ENCODE assay signal across 8 cellular contexts in the genomic region with DNA sequence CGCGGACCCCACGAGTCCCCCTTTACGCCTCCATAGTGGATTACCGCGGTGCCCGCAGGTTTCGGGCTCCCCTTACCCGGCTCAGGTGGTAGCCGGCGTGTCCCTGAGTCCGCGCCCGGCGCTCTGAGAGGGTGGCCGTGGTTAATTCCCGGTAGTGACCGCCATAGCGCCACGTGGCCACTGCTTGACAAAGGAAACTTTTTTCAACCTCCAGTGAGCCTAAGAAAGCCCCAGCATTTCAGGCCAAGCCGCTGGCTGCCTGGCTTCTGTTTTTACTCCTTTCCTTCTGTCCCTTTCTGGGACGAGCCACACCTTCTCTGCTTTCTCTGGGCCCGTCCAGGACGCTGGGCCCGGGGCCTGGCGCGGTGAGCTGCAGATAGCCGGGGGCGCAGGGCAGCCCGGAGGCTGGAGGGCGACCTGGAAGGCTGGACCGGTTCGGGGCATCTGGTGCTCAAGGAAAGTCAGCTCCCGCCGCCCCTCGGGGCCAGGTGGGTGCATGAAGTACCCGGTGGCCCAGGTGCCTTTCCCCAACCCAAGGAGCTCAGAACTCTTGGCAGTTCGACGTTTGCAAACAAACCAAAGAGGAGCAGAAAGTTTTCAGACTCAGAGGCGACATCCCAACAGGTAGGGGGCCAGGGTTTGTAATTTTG. TPM values are rescaled to one million over a fixed set of nuclear protein-coding genes. Genes with fewer than 3 reads are reported as not detected.
DNase-seq lines count a peak whose midpoint lies in the region; ATAC-seq and TF ChIP-seq lines count a peak whose summit lies in the region.

No MANE protein-coding gene starts in this region.

- DNase-seq in AG04449 (ENCODE audit: low read depth, low spot score) (no peak), NCI-H460 (ENCODE audit: extremely low read depth, low read depth) (peak; percentile 30), amygdala (lab: John Stamatoyannopoulos, UW) (peak in 31 of 56 donors; percentile 26 to 87 (median 63)), iPS DF 6.9 (ENCODE audit: low read depth, low spot score) (no peak), sigmoid colon (no peak), ureter (ENCODE audit: low spot score) (no peak)

- H3K9me3 ChIP-seq in iPS DF 6.9 (ENCODE audit: control insufficient read depth, insufficient read depth, low read length) (no peaks in the 10 kb centered on the region), sigmoid colon (no peaks in the 10 kb centered on the region)

- WGBS in iPS DF 6.9 (ENCODE audit: insufficient coverage, insufficient read length) = no CpG with 5 or more reads among the region's 40 CpGs
- 8 to 11% methylated on average over 40 of the region's 40 CpGs for WGBS in sigmoid colon, 2 donors

- H3K27ac ChIP-seq in iPS DF 6.9 (ENCODE audit: low read length) = no peak overlapping the region
- H3K27ac ChIP-seq in sigmoid colon = peak overlapping the region; percentile 90 to 95 (median 93)

- H3K4me3 ChIP-seq in AG04449 (ENCODE audit: low read depth, low read length) = peak overlapping the region; percentile 84
- H3K4me3 ChIP-seq in GM12875 (ENCODE audit: low read depth, low read length) = peak overlapping the region; percentile 67
- H3K4me3 ChIP-seq in iPS DF 6.9 (ENCODE audit: low read length) = peak overlapping the region; percentile 64; the same call in 1 of the 2 replicates
- H3K4me3 ChIP-seq in sigmoid colon = peak overlapping the region; percentile 90 to 96 (median 92)

- POLR2A ChIA-PET in AG04449 (lab: Yijun Ruan, JAX) = interaction anchor here (1.0 to 3.8 kb wide), 4 partner anchors 9 to 32 kb away, joined by 3 to 24 read pairs (median 5); no protein-coding TSS in a partner anchor

- TF ChIP-seq EP300 in sigmoid colon (IDR thresholded peaks at IDR 0.05) = no peak

- H3K36me3 ChIP-seq in iPS DF 6.9 (ENCODE audit: control insufficient read depth, insufficient read depth, low read length) (no peaks in the 10 kb centered on the region), sigmoid colon (no peaks in the 10 kb centered on the region)

- H3K4me1 ChIP-seq in iPS DF 6.9 (ENCODE audit: control insufficient read depth, insufficient read depth, low read length) = no peaks in the 10 kb centered on the region
- H3K4me1 ChIP-seq in sigmoid colon = peaks cover 0 to 47% (median 41%) of the 10 kb centered on the region in 4 donors

- H3K27me3 ChIP-seq in iPS DF 6.9 (ENCODE audit: control insufficient read depth, insufficient read depth, low read length) (peaks cover 3% of the 10 kb centered on the region; the same call in 1 of the 2 replicates), sigmoid colon (no peaks in the 10 kb centered on the region)

- intact Hi-C loops in sigmoid colon (cut with DNase I) = loop anchor here (5.0 kb wide), 3 partner anchors 38 to 658 kb away; a partner anchor contains a TSS

- TF ChIP-seq POLR2A in sigmoid colon (IDR thresholded peaks at IDR 0.05) = no peak

- peak; percentile 25 for ATAC-seq in HG02938 (IDR thresholded peaks at IDR 0.05; ENCODE audit: unreplicated experiment)

- CTCF ChIA-PET in AG04449 (lab: Yijun Ruan, JAX) = interaction anchor here (1.0 to 1.2 kb wide), 2 partner anchors 31 to 71 kb away, joined by 3 to 5 read pairs; no protein-coding TSS in a partner anchor

- TF ChIP-seq CTCF in AG04449 (IDR thresholded peaks at IDR 0.05; ENCODE audit: insufficient read depth, low read length, missing control alignments) (no peak), GM12875 (IDR thresholded peaks at IDR 0.05; ENCODE audit: borderline replicate concordance, insufficient read depth, low read depth, low read length) (no peak), sigmoid colon (IDR thresholded peaks at IDR 0.05) (no peak)

RNA-seq across cellular contexts. Expression of a gene that starts 0.5 kb away (rescaled TPM):
- total RNA-seq in NCI-H460 (2014; rRNA removed; shearing (Covaris generic)) = 30.8 and 32.7 TPM in 2 replicates
- 21.3 and 28.6 TPM in 2 replicates for polyA plus RNA-seq in NCI-H460 (2014; cell fraction: nucleus; rRNA removed)
- total RNA-seq in sigmoid colon = 10 to 100 TPM; 42.1 to 63.5 (median 55.5) TPM
- 10 to 100 TPM in 1 of 3 donors, 1 to 10 TPM in 2; 4.9 to 11.7 (median 6.6) TPM for polyA plus RNA-seq in sigmoid colon
- 42.2 TPM for total RNA-seq in ureter

Comparison
In these comparisons a context has a peak if more than half of its experiments do, and no peak if none do; other contexts are left out.
1. DNase-seq: peak in NCI-H460 (single experiment) and amygdala (31 of 56); none in AG04449 (single experiment), iPS DF 6.9 (single experiment), sigmoid colon (single experiment) and ureter (single experiment).
2. Peak in every context shown above with its lines, with median percentiles within 50 percentile points of each other: H3K4me3 ChIP-seq.